ENCODE assay signal across 15 cellular contexts in genomic region chr19:47253467-47253881, GRCh38. TPM values are rescaled to one million over a fixed set of nuclear protein-coding genes. Genes with fewer than 3 reads are reported as not detected.
DNase-seq lines count a peak whose midpoint lies in the region; ATAC-seq, FAIRE-seq and TF ChIP-seq lines count a peak whose summit lies in the region.
"Had no signal": no experiment of that assay in that cellular context is flagged by ENCODE, and none has a peak within 500 bp of the region (broad histone marks: within the 10 kb centered on the region; RNA-seq: fewer than 3 reads in every experiment).

No MANE protein-coding gene starts in this region.

- H3K4me3 ChIP-seq in AG04449 (ENCODE audit: low read depth, low read length), result no peak overlapping the region
- H3K4me3 ChIP-seq in keratinocyte (ENCODE audit: control insufficient read depth in 2 of 3, extremely low read depth in 1 of 3, insufficient read depth in 2 of 3, low read depth in 1 of 3, low read length in 3 of 3), result no peak overlapping the region
- H3K4me3 ChIP-seq: ovary, thyroid gland had no signal

- peak overlapping the region; percentile 33 for H3K27ac ChIP-seq in keratinocyte (ENCODE audit: control insufficient read depth, insufficient read depth, low read length)
- H3K27ac ChIP-seq: ovary, thyroid gland had no signal

- H3K9me1 ChIP-seq in keratinocyte (ENCODE audit: control insufficient read depth, extremely low read depth, insufficient read depth, low read length), result no peaks in the 10 kb centered on the region

- peaks cover 6% of the 10 kb centered on the region for H3K79me2 ChIP-seq in keratinocyte (ENCODE audit: control insufficient read depth, insufficient read depth, low read length)

- no peak for ATAC-seq in GM18498 (IDR thresholded peaks at IDR 0.05; ENCODE audit: unreplicated experiment)

- dilution Hi-C loops in keratinocyte (cut with MboI; ENCODE audit: extremely low pct_ligation_motif_present, low sequenced_read_pairs), result no loop called here

- no peaks in the 10 kb centered on the region for H3K27me3 ChIP-seq in keratinocyte (ENCODE audit: control insufficient read depth, extremely low read depth, insufficient read depth, low read length)
- H3K27me3 ChIP-seq: ovary, thyroid gland had no signal

- peak overlapping the region; percentile 13 for H3K9ac ChIP-seq in keratinocyte (ENCODE audit: control insufficient read depth, extremely low read depth, insufficient read depth, low read length)

- peaks cover 0 to 2% of the 10 kb centered on the region in 2 experiments for H3K36me3 ChIP-seq in keratinocyte (ENCODE audit: control insufficient read depth in 2 of 2, extremely low read depth in 1 of 2, insufficient read depth in 2 of 2, low read length in 2 of 2)
- H3K36me3 ChIP-seq: ovary, thyroid gland had no signal

- no peaks in the 10 kb centered on the region for H3K9me3 ChIP-seq in keratinocyte (ENCODE audit: control insufficient read depth, low read depth, low read length)
- H3K9me3 ChIP-seq: ovary, thyroid gland had no signal

- intact Hi-C loops in posterior vena cava (cut with DNase I), result loop anchor here in 1 of 2 donors (2.0 kb wide), 1 partner anchor 41 kb away; no protein-coding TSS in a partner anchor

- H3K4me2 ChIP-seq in keratinocyte (ENCODE audit: control insufficient read depth, extremely low read depth, insufficient read depth, low read depth, low read length), result peak overlapping the region; percentile 17

- H4K20me1 ChIP-seq in keratinocyte (ENCODE audit: control insufficient read depth, extremely low read depth, insufficient read depth, low read length), result no peaks in the 10 kb centered on the region

- CTCF ChIA-PET in AG04449 (lab: Yijun Ruan, JAX), result interaction anchor here (0.9 to 15.8 kb wide), 6 partner anchors 8 to 217 kb away, joined by 3 to 570 read pairs (median 58); no protein-coding TSS in a partner anchor

- DNase-seq in AG04449 (ENCODE audit: low read depth, low spot score) (peak; percentile 69), HTR-8/SVneo (ENCODE audit: insufficient read length, low spot score) (peak; percentile 52), amniotic epithelial cell (ENCODE audit: low read depth) (peak; percentile 80), keratinocyte (ENCODE audit: low read depth, low spot score) (no peak), HuH-7 (ENCODE audit: low spot score) (no peak), posterior vena cava (ENCODE audit: low spot score) (no peak)
- DNase-seq in activated CD4-positive, alpha-beta T cell treated with anti-CD3 and anti-CD28 coated beads for 4 hours, result no peak
- DNase-seq: activated CD4-positive, alpha-beta T cell treated with anti-CD3 and anti-CD28 coated beads, Interleukin-2, amount 10 ng/mL, durations not matched to agents 24 days and 14 days; activated naive CD4-positive, alpha-beta T cell treated with anti-CD3 and anti-CD28 coated beads, Interleukin-2, amount 50 U/mL, for 16 hours; C1 segment of cervical spinal cord; NCI-H1694 treated with DMSO at 0.1 percent for 48 hours; ovary; thyroid gland had no signal

- H2AFZ ChIP-seq in keratinocyte (ENCODE audit: control insufficient read depth, low read length), result no peak overlapping the region

- FAIRE-seq in HTR-8/SVneo (lab: Jason Lieb, UNC) (peak; percentile 60), keratinocyte (lab: Jason Lieb, UNC) (peak; percentile 55)
- FAIRE-seq: endometrium had no signal

- H3K4me1 ChIP-seq in keratinocyte (ENCODE audit: control insufficient read depth, extremely low read depth, insufficient read depth, low read length), result peaks cover 31% of the 10 kb centered on the region

- TF ChIP-seq CTCF in AG04449 (IDR thresholded peaks at IDR 0.05; ENCODE audit: insufficient read depth, low read length, missing control alignments) (no peak), keratinocyte (optimal IDR thresholded peaks at IDR 0.05 in 1 of 3, IDR thresholded peaks at IDR 0.05 in 1 of 3, conservative IDR thresholded peaks at IDR 0.05 in 1 of 3; ENCODE audit: extremely low read depth in 1 of 3, insufficient read depth in 2 of 3, low read length in 3 of 3) (no peak)

- POLR2A ChIA-PET in AG04449 (lab: Yijun Ruan, JAX), result interaction anchor here (1.4 to 1.6 kb wide), 3 partner anchors 10 to 27 kb away, joined by 3 to 10 read pairs (median 4); no protein-coding TSS in a partner anchor

RNA-seq across cellular contexts. Expression of gene CCDC9, which starts 2.9 kb away (rescaled TPM):
- 2.2 to 3.8 TPM (median 2.8 TPM) in 3 replicates for polyA plus RNA-seq in keratinocyte
- polyA plus RNA-seq in keratinocyte (2011; ENCODE audit: low read depth), result 9.6 TPM
- polyA plus RNA-seq in keratinocyte (2011; cell fraction: cytosol; rRNA removed), result 1.2 and 3.6 TPM in 2 replicates
- polyA plus RNA-seq in keratinocyte (2011; cell fraction: nucleus; rRNA removed), result 7.6 and 10.5 TPM in 2 replicates
- polyA plus RNA-seq in keratinocyte (2012; ENCODE audit: low replicate concordance), result 10.6 and 13.2 TPM in 2 replicates
- polyA minus RNA-seq in keratinocyte, result 0.70 to 1.9 TPM (median 1.1 TPM) in 3 replicates
- polyA minus RNA-seq in keratinocyte (2011; cell fraction: cytosol; rRNA and poly(A)+ RNA removed), result 1.9 TPM
- 1.9 and 3.7 TPM in 2 replicates for polyA minus RNA-seq in keratinocyte (2011; cell fraction: nucleus; rRNA and poly(A)+ RNA removed)
- total RNA-seq in posterior vena cava, result 10 to 100 TPM; 31.6 to 33.5 TPM

RNA-seq across cellular contexts. Expression of gene INAFM1, which starts 21.2 kb away (rescaled TPM):
- polyA plus RNA-seq in keratinocyte, result 0.35 to 0.68 TPM (median 0.50 TPM) in 3 replicates
- 0.64 TPM for polyA plus RNA-seq in keratinocyte (2011; ENCODE audit: low read depth)
- 0.18 and 0.81 TPM in 2 replicates for polyA plus RNA-seq in keratinocyte (2011; cell fraction: cytosol; rRNA removed)
- 1.8 and 3.2 TPM in 2 replicates for polyA plus RNA-seq in keratinocyte (2011; cell fraction: nucleus; rRNA removed)
- 3.8 and 4.7 TPM in 2 replicates for polyA plus RNA-seq in keratinocyte (2012; ENCODE audit: low replicate concordance)
- polyA minus RNA-seq in keratinocyte, result 1.8 TPM in 1 of 3 replicates, not detected in the others
- not detected for polyA minus RNA-seq in keratinocyte (2011; cell fraction: cytosol; rRNA and poly(A)+ RNA removed)
- polyA minus RNA-seq in keratinocyte (2011; cell fraction: nucleus; rRNA and poly(A)+ RNA removed), result 2.0 TPM in 1 of 2 replicates, not detected in the other
- total RNA-seq in posterior vena cava, result 10 to 100 TPM; 28.2 to 38.6 TPM

RNA-seq across cellular contexts. Expression of gene BBC3, which starts 22.5 kb away (rescaled TPM):
- polyA plus RNA-seq in keratinocyte, result 0.60 to 1.1 TPM (median 0.89 TPM) in 3 replicates
- 3.1 TPM for polyA plus RNA-seq in keratinocyte (2011; ENCODE audit: low read depth)
- 0.38 and 1.1 TPM in 2 replicates for polyA plus RNA-seq in keratinocyte (2011; cell fraction: cytosol; rRNA removed)
- 1.1 and 1.8 TPM in 2 replicates for polyA plus RNA-seq in keratinocyte (2011; cell fraction: nucleus; rRNA removed)
- 1.6 and 5.3 TPM in 2 replicates for polyA plus RNA-seq in keratinocyte (2012; ENCODE audit: low replicate concordance)
- 0.23 to 1.1 TPM (median 0.67 TPM) in 3 replicates for polyA minus RNA-seq in keratinocyte
- polyA minus RNA-seq in keratinocyte (2011; cell fraction: cytosol; rRNA and poly(A)+ RNA removed), result 2.1 TPM
- 0.39 and 1.5 TPM in 2 replicates for polyA minus RNA-seq in keratinocyte (2011; cell fraction: nucleus; rRNA and poly(A)+ RNA removed)
- 1 to 10 TPM; 3.7 to 4.2 TPM for total RNA-seq in posterior vena cava

RNA-seq across cellular contexts. Expression of gene C5AR1, which starts 56.2 kb away (rescaled TPM):
- polyA plus RNA-seq in keratinocyte, result 0.15 to 0.63 TPM (median 0.42 TPM) in 3 replicates
- polyA plus RNA-seq in keratinocyte (2011; ENCODE audit: low read depth), result not detected
- polyA plus RNA-seq in keratinocyte (2011; cell fraction: cytosol; rRNA removed), result 0.05 and 0.18 TPM in 2 replicates
- polyA plus RNA-seq in keratinocyte (2011; cell fraction: nucleus; rRNA removed), result 2.4 and 3.6 TPM in 2 replicates
- polyA plus RNA-seq in keratinocyte (2012; ENCODE audit: low replicate concordance), result 0.07 and 0.85 TPM in 2 replicates
- polyA minus RNA-seq in keratinocyte, result 0.56 to 0.58 TPM in 2 of 3 replicates, not detected in the other
- 5.2 TPM for polyA minus RNA-seq in keratinocyte (2011; cell fraction: cytosol; rRNA and poly(A)+ RNA removed)
- polyA minus RNA-seq in keratinocyte (2011; cell fraction: nucleus; rRNA and poly(A)+ RNA removed), result 0.21 and 0.62 TPM in 2 replicates
- total RNA-seq in posterior vena cava, result 10 to 100 TPM; 30.6 to 33.4 TPM

Comparison
In these comparisons a context has a peak if more than half of its experiments do, and no peak if none do; other contexts are left out.
1. DNase-seq: peak in AG04449 (single experiment), HTR-8/SVneo (single experiment) and amniotic epithelial cell (single experiment); none in keratinocyte (single experiment), activated CD4-positive, alpha-beta T cell treated with anti-CD3 and anti-CD28 coated beads for 4 hours (0 of 2), HuH-7 (single experiment) and posterior vena cava (single experiment).